ENCODE assay signal across 10 cellular contexts in genomic region chr12:26127404-26127803, GRCh38. TPM values are rescaled to one million over a fixed set of nuclear protein-coding genes. Genes with fewer than 3 reads are reported as not detected.
DNase-seq lines count a peak whose midpoint lies in the region; ATAC-seq lines count a peak whose summit lies in the region.
"Had no signal": no experiment of that assay in that cellular context is flagged by ENCODE, and none has a peak within 500 bp of the region (broad histone marks: within the 10 kb centered on the region; RNA-seq: fewer than 3 reads in every experiment).

No MANE protein-coding gene starts in this region.

- no peaks in the 10 kb centered on the region for H3K9me3 Mint-ChIP-seq in activated CD4-positive, alpha-beta T cell treated with anti-CD3 and anti-CD28 coated beads, Interleukin-2, amount 10 ng/mL, durations not matched to agents 24 days and 14 days
- no peaks in the 10 kb centered on the region for H3K9me3 Mint-ChIP-seq in activated CD4-positive, alpha-beta T cell treated with anti-CD3 and anti-CD28 coated beads, Interleukin-2, amount 10 ng/mL, durations not matched to agents 7 days and 5 days
- H3K9me3 Mint-ChIP-seq in activated T-helper 2 cell treated with anti-CD3 and anti-CD28 coated beads, Interferon-gamma antibody, Interleukin-2, Interleukin-4, amounts not matched to agents 10 μg/mL and 5 μg/mL and 100 μg/mL, durations not matched to agents 14 hours and 24 hours and 36 hours: no peaks in the 10 kb centered on the region

- no peak for DNase-seq in activated CD4-positive, alpha-beta T cell treated with anti-CD3 and anti-CD28 coated beads, Interleukin-2, amount 10 ng/mL, durations not matched to agents 24 days and 14 days
- no peak for DNase-seq in activated CD4-positive, alpha-beta T cell treated with anti-CD3 and anti-CD28 coated beads, Interleukin-2, amount 10 ng/mL, durations not matched to agents 7 days and 5 days
- no peak for DNase-seq in activated T-helper 2 cell treated with anti-CD3 and anti-CD28 coated beads, Interferon-gamma antibody, Interleukin-2, Interleukin-4, amounts not matched to agents 10 μg/mL and 5 μg/mL and 100 μg/mL, durations not matched to agents 14 hours and 24 hours and 36 hours (ENCODE audit: low spot score)
- no peak for DNase-seq in neuronal stem cell (ENCODE audit: low spot score)
- DNase-seq in activated gamma-delta T cell treated with Interleukin-2 at 50 U/mL for 16 hours: no peak
- DNase-seq: NCI-H1436 had no signal

- CTCF ChIA-PET in activated CD4-positive, alpha-beta T cell treated with anti-CD3 and anti-CD28 coated beads, Interleukin-2, amount 10 ng/mL, durations not matched to agents 7 days and 5 days (lab: Charles Lee): interaction anchor here (0.6 to 1.3 kb wide), 2 partner anchors 9 to 175 kb away, joined by 4 to 6 read pairs; no protein-coding TSS in a partner anchor

- H3K14ac ChIP-seq in neuronal stem cell (ENCODE audit: low read length): no peak overlapping the region

- H3K4me3 ChIP-seq in muscle layer of colon (ENCODE audit: low read depth in 1 of 2, low read length in 2 of 2) (no peak overlapping the region), subcutaneous abdominal adipose tissue (ENCODE audit: low read depth in 1 of 5, low read length in 5 of 5) (no peak overlapping the region), neuronal stem cell (ENCODE audit: low read length in 2 of 2) (no peak overlapping the region)

- H3K27me3 ChIP-seq in muscle layer of colon (ENCODE audit: control insufficient read depth in 1 of 2, insufficient read depth in 2 of 2, low read length in 2 of 2): no peaks in the 10 kb centered on the region
- peaks cover 0 to 14% (median 0%) of the 10 kb centered on the region in 5 donors for H3K27me3 ChIP-seq in subcutaneous abdominal adipose tissue (ENCODE audit: control insufficient read depth in 5 of 5, insufficient read depth in 4 of 5, low read length in 5 of 5)
- H3K27me3 ChIP-seq in neuronal stem cell (ENCODE audit: control insufficient read depth in 3 of 3, insufficient read depth in 3 of 3, low read depth in 1 of 3, low read length in 3 of 3): peaks cover 14 to 76% (median 57%) of the 10 kb centered on the region in 3 experiments

- H2BK15ac ChIP-seq in neuronal stem cell (ENCODE audit: low read length): no peak overlapping the region

- H3K4me3 Mint-ChIP-seq in activated CD4-positive, alpha-beta T cell treated with anti-CD3 and anti-CD28 coated beads, Interleukin-2, amount 10 ng/mL, durations not matched to agents 24 days and 14 days: peak overlapping the region; percentile 32
- no peak overlapping the region for H3K4me3 Mint-ChIP-seq in activated CD4-positive, alpha-beta T cell treated with anti-CD3 and anti-CD28 coated beads, Interleukin-2, amount 10 ng/mL, durations not matched to agents 7 days and 5 days
- peak overlapping the region; percentile 18 for H3K4me3 Mint-ChIP-seq in activated T-helper 2 cell treated with anti-CD3 and anti-CD28 coated beads, Interferon-gamma antibody, Interleukin-2, Interleukin-4, amounts not matched to agents 10 μg/mL and 5 μg/mL and 100 μg/mL, durations not matched to agents 14 hours and 24 hours and 36 hours (ENCODE audit: low read depth)

- H3K79me1 ChIP-seq in neuronal stem cell (ENCODE audit: low read depth, low read length): no peaks in the 10 kb centered on the region

- H2BK12ac ChIP-seq in neuronal stem cell (ENCODE audit: low read length): no peak overlapping the region

- H2BK120ac ChIP-seq in neuronal stem cell (ENCODE audit: low read depth, low read length): no peak overlapping the region

- H3K27ac Mint-ChIP-seq in activated CD4-positive, alpha-beta T cell treated with anti-CD3 and anti-CD28 coated beads, Interleukin-2, amount 10 ng/mL, durations not matched to agents 24 days and 14 days: no peak overlapping the region
- no peak overlapping the region for H3K27ac Mint-ChIP-seq in activated CD4-positive, alpha-beta T cell treated with anti-CD3 and anti-CD28 coated beads, Interleukin-2, amount 10 ng/mL, durations not matched to agents 7 days and 5 days
- no peak overlapping the region for H3K27ac Mint-ChIP-seq in activated T-helper 2 cell treated with anti-CD3 and anti-CD28 coated beads, Interferon-gamma antibody, Interleukin-2, Interleukin-4, amounts not matched to agents 10 μg/mL and 5 μg/mL and 100 μg/mL, durations not matched to agents 14 hours and 24 hours and 36 hours

- H2AFZ ChIP-seq in neuronal stem cell (ENCODE audit: low read length): no peak overlapping the region

- no peaks in the 10 kb centered on the region for H3K36me3 ChIP-seq in muscle layer of colon (ENCODE audit: insufficient read depth, low read length)
- no peaks in the 10 kb centered on the region for H3K36me3 ChIP-seq in subcutaneous abdominal adipose tissue (ENCODE audit: control insufficient read depth in 5 of 5, insufficient read depth in 5 of 5, low read length in 5 of 5)
- H3K36me3 ChIP-seq in neuronal stem cell (replicated peaks in 1 of 2; ENCODE audit: control insufficient read depth in 2 of 2, insufficient read depth in 2 of 2, low read length in 2 of 2): no peaks in the 10 kb centered on the region

- H2AK5ac ChIP-seq in neuronal stem cell (ENCODE audit: low read depth, low read length): no peak overlapping the region

- no peaks in the 10 kb centered on the region for H3K36me3 Mint-ChIP-seq in activated CD4-positive, alpha-beta T cell treated with anti-CD3 and anti-CD28 coated beads, Interleukin-2, amount 10 ng/mL, durations not matched to agents 24 days and 14 days (ENCODE audit: low read depth)
- peaks cover 2% of the 10 kb centered on the region for H3K36me3 Mint-ChIP-seq in activated CD4-positive, alpha-beta T cell treated with anti-CD3 and anti-CD28 coated beads, Interleukin-2, amount 10 ng/mL, durations not matched to agents 7 days and 5 days (ENCODE audit: low read depth)
- no peaks in the 10 kb centered on the region for H3K36me3 Mint-ChIP-seq in activated T-helper 2 cell treated with anti-CD3 and anti-CD28 coated beads, Interferon-gamma antibody, Interleukin-2, Interleukin-4, amounts not matched to agents 10 μg/mL and 5 μg/mL and 100 μg/mL, durations not matched to agents 14 hours and 24 hours and 36 hours (ENCODE audit: low read depth)

- peaks cover 80% of the 10 kb centered on the region for H3K27me3 Mint-ChIP-seq in activated CD4-positive, alpha-beta T cell treated with anti-CD3 and anti-CD28 coated beads, Interleukin-2, amount 10 ng/mL, durations not matched to agents 24 days and 14 days
- H3K27me3 Mint-ChIP-seq in activated CD4-positive, alpha-beta T cell treated with anti-CD3 and anti-CD28 coated beads, Interleukin-2, amount 10 ng/mL, durations not matched to agents 7 days and 5 days: peaks cover 86% of the 10 kb centered on the region
- H3K27me3 Mint-ChIP-seq in activated T-helper 2 cell treated with anti-CD3 and anti-CD28 coated beads, Interferon-gamma antibody, Interleukin-2, Interleukin-4, amounts not matched to agents 10 μg/mL and 5 μg/mL and 100 μg/mL, durations not matched to agents 14 hours and 24 hours and 36 hours (ENCODE audit: low read depth): peaks cover 80% of the 10 kb centered on the region

- H3K4me1 ChIP-seq in muscle layer of colon (ENCODE audit: insufficient read depth, low read length) (peaks cover 7% of the 10 kb centered on the region), subcutaneous abdominal adipose tissue (ENCODE audit: control insufficient read depth in 5 of 5, insufficient read depth in 5 of 5, low read length in 5 of 5) (peaks cover 0 to 42% (median 39%) of the 10 kb centered on the region in 5 donors), neuronal stem cell (ENCODE audit: control insufficient read depth in 2 of 2, insufficient read depth in 1 of 2, low read depth in 1 of 2, low read length in 2 of 2) (peaks cover 9 to 11% of the 10 kb centered on the region in 2 donors)

- no peak overlapping the region for H2BK5ac ChIP-seq in neuronal stem cell (ENCODE audit: low read length)

- H4K8ac ChIP-seq in neuronal stem cell (ENCODE audit: low read depth, low read length): no peak overlapping the region

- no CpG with 5 or more reads among the region's 2 CpGs for WGBS in neuronal stem cell (ENCODE audit: extremely low coverage in 2 of 2, insufficient read length in 2 of 2, insufficient replicate concordance in 1 of 2), 2 donors

- H3K23ac ChIP-seq in neuronal stem cell (ENCODE audit: low read depth, low read length, poor library complexity): no peak overlapping the region

- H3K27ac ChIP-seq in muscle layer of colon (ENCODE audit: low read depth, low read length): peak overlapping the region; percentile 96
- peak overlapping the region; percentile 94 for H3K27ac ChIP-seq in subcutaneous abdominal adipose tissue (ENCODE audit: low read depth, low read length)
- no peak overlapping the region for H3K27ac ChIP-seq in neuronal stem cell (replicated peaks; ENCODE audit: low read length)

- no peak overlapping the region for H3K18ac ChIP-seq in neuronal stem cell (ENCODE audit: low read length)

- intact Hi-C loops in activated CD4-positive, alpha-beta T cell treated with anti-CD3 and anti-CD28 coated beads, Interleukin-2, amount 10 ng/mL, durations not matched to agents 24 days and 14 days (cut with micrococcal nuclease): loop anchor here (5.0 to 10.0 kb wide), 3 partner anchors 70 to 1563 kb away; partner anchors contain the start of gene SSPN
- intact Hi-C loops in activated T-helper 2 cell treated with anti-CD3 and anti-CD28 coated beads, Interferon-gamma antibody, Interleukin-2, Interleukin-4, amounts not matched to agents 10 μg/mL and 5 μg/mL and 100 μg/mL, durations not matched to agents 14 hours and 24 hours and 36 hours (cut with micrococcal nuclease): loop anchor here (5.0 to 10.0 kb wide), 3 partner anchors 70 to 1847 kb away; partner anchors contain the start of genes PTHLH and SSPN

- no peak overlapping the region for H3K4ac ChIP-seq in neuronal stem cell (ENCODE audit: low read length)

- POLR2A ChIA-PET in activated CD4-positive, alpha-beta T cell treated with anti-CD3 and anti-CD28 coated beads, Interleukin-2, amount 10 ng/mL, durations not matched to agents 7 days and 5 days (lab: Charles Lee): no interaction called here

- H3K4me1 Mint-ChIP-seq in activated CD4-positive, alpha-beta T cell treated with anti-CD3 and anti-CD28 coated beads, Interleukin-2, amount 10 ng/mL, durations not matched to agents 24 days and 14 days: peaks cover 25% of the 10 kb centered on the region
- peaks cover 39% of the 10 kb centered on the region for H3K4me1 Mint-ChIP-seq in activated CD4-positive, alpha-beta T cell treated with anti-CD3 and anti-CD28 coated beads, Interleukin-2, amount 10 ng/mL, durations not matched to agents 7 days and 5 days
- peaks cover 20% of the 10 kb centered on the region for H3K4me1 Mint-ChIP-seq in activated T-helper 2 cell treated with anti-CD3 and anti-CD28 coated beads, Interferon-gamma antibody, Interleukin-2, Interleukin-4, amounts not matched to agents 10 μg/mL and 5 μg/mL and 100 μg/mL, durations not matched to agents 14 hours and 24 hours and 36 hours (ENCODE audit: low read depth)

- ATAC-seq in HG03378 (IDR thresholded peaks at IDR 0.05; ENCODE audit: unreplicated experiment): no peak
- ATAC-seq: A549 had no signal

- H3K9me3 ChIP-seq in muscle layer of colon (ENCODE audit: low read length) (no peaks in the 10 kb centered on the region), subcutaneous abdominal adipose tissue (ENCODE audit: control insufficient read depth in 5 of 5, low read length in 5 of 5) (no peaks in the 10 kb centered on the region), neuronal stem cell (replicated peaks in 1 of 2; ENCODE audit: control insufficient read depth in 2 of 2, insufficient read depth in 1 of 2, low read depth in 1 of 2, low read length in 2 of 2) (no peaks in the 10 kb centered on the region)
- H3K9me3 ChIP-seq: A549 had no signal

- peak overlapping the region; percentile 23 for H3K9ac ChIP-seq in muscle layer of colon (ENCODE audit: low read length)
- no peak overlapping the region for H3K9ac ChIP-seq in subcutaneous abdominal adipose tissue (ENCODE audit: low read length in 5 of 5)
- H3K9ac ChIP-seq in neuronal stem cell (ENCODE audit: low read depth, low read length, poor library complexity): no peak overlapping the region

- H4K91ac ChIP-seq in neuronal stem cell (ENCODE audit: low read depth, low read length, poor library complexity): no peak overlapping the region

- no peak overlapping the region for H3K4me2 ChIP-seq in neuronal stem cell (ENCODE audit: insufficient read depth, low read length, poor library complexity, severe bottlenecking)

RNA-seq across cellular contexts. Expression of gene BHLHE41, which starts 2.6 kb away (rescaled TPM):
- not detected in 2 replicates for total RNA-seq in activated CD4-positive, alpha-beta T cell treated with anti-CD3 and anti-CD28 coated beads, Interleukin-2, amount 10 ng/mL, durations not matched to agents 24 days and 14 days
- not detected for total RNA-seq in activated CD4-positive, alpha-beta T cell treated with anti-CD3 and anti-CD28 coated beads, Interleukin-2, amount 10 ng/mL, durations not matched to agents 7 days and 5 days
- total RNA-seq in activated T-helper 2 cell treated with anti-CD3 and anti-CD28 coated beads, Interferon-gamma antibody, Interleukin-2, Interleukin-4, amounts not matched to agents 10 μg/mL and 5 μg/mL and 100 μg/mL, durations not matched to agents 14 hours and 24 hours and 36 hours: not detected in 2 replicates
- polyA plus RNA-seq in neuronal stem cell (2013, experiment 1 of 2): not detected
- 0.04 TPM for polyA plus RNA-seq in neuronal stem cell (2013, experiment 2 of 2)
